18 cellular contexts compared by ENCODE assay signal in genomic region chr10:101182936-101183335, GRCh38. TPM values are rescaled to one million over a fixed set of nuclear protein-coding genes. Genes with fewer than 3 reads are reported as not detected.
DNase-seq lines count a peak whose midpoint lies in the region; ATAC-seq, FAIRE-seq and TF ChIP-seq lines count a peak whose summit lies in the region.
"Had no signal": no experiment of that assay in that cellular context is flagged by ENCODE, and none has a peak within 500 bp of the region (broad histone marks: within the 10 kb centered on the region; RNA-seq: fewer than 3 reads in every experiment).

No MANE protein-coding gene starts in this region.

- no peak overlapping the region for H2AFZ ChIP-seq in H1 (ENCODE audit: low read length)

- TF ChIP-seq CTCF in H1 (IDR thresholded peaks at IDR 0.05; ENCODE audit: control extremely low read depth in 1 of 3, insufficient read depth in 1 of 3, low read depth in 1 of 3, low read length in 3 of 3) = no peak

- H3K27ac Mint-ChIP-seq in stimulated activated effector memory CD8-positive, alpha-beta T cell treated with anti-CD3 and anti-CD28 coated beads, Interleukin-12 subunit alpha, Interleukin-12 subunit beta, amount 100 ng/mL, for 72 hours = no peak overlapping the region
- H3K27ac Mint-ChIP-seq: CD8-positive, alpha-beta memory T cell had no signal

- H3K4me1 ChIP-seq in H1 (replicated peaks in 1 of 4; ENCODE audit: control insufficient read depth in 3 of 4, insufficient read depth in 4 of 4, low read length in 3 of 4) = peaks cover 0 to 10% (median 9%) of the 10 kb centered on the region in 4 experiments; a peak in 6 of 7 replicates
- H3K4me1 ChIP-seq: BLaER1 had no signal

- TF ChIP-seq EP300 in H1 (IDR thresholded peaks at IDR 0.05; ENCODE audit: borderline replicate concordance in 1 of 2, low read depth in 2 of 2, low read length in 2 of 2) = no peak

- H3K9ac ChIP-seq in H1 (replicated peaks in 1 of 4; ENCODE audit: extremely low read depth in 1 of 4, low read depth in 3 of 4, low read length in 3 of 4) = no peak overlapping the region
- H3K9ac ChIP-seq: BLaER1 had no signal

- peak overlapping the region; percentile 21 to 57; a peak in 2 of 4 replicates for H3K4me2 ChIP-seq in H1 (ENCODE audit: insufficient read depth in 1 of 2, low read depth in 2 of 2, low read length in 2 of 2)
- H3K4me2 ChIP-seq: BLaER1 had no signal

- H3K36me3 Mint-ChIP-seq in stimulated activated effector memory CD8-positive, alpha-beta T cell treated with anti-CD3 and anti-CD28 coated beads, Interleukin-12 subunit alpha, Interleukin-12 subunit beta, amount 100 ng/mL, for 72 hours = no peaks in the 10 kb centered on the region
- H3K36me3 Mint-ChIP-seq: CD8-positive, alpha-beta memory T cell had no signal

- H2BK20ac ChIP-seq in H1 (ENCODE audit: low read length) = no peak overlapping the region

- H3K4ac ChIP-seq in H1 (replicated peaks; ENCODE audit: insufficient read length, low read depth, low read length) = no peak overlapping the region

- H2AK5ac ChIP-seq in H1 (ENCODE audit: low read depth, low read length) = 0 out of 2 replicates have a peak overlapping the region, but pooled peaks have one; percentile 77

- no peak overlapping the region; the same call in 1 of the 2 replicates for H3K18ac ChIP-seq in H1 (ENCODE audit: extremely low read depth, low read length)

- CTCF ChIA-PET in H1 (lab: Charles Lee; ENCODE audit: partially characterized antibody) = interaction anchor here (0.7 to 1.7 kb wide), 9 partner anchors 9 to 164 kb away, joined by 3 to 5 read pairs (median 3); no protein-coding TSS in a partner anchor

- no peak overlapping the region for H4K91ac ChIP-seq in H1 (replicated peaks; ENCODE audit: insufficient read length, low read length)

- no peaks in the 10 kb centered on the region for H3K79me1 ChIP-seq in H1 (ENCODE audit: low read depth, low read length)

- H3K4me3 ChIP-seq in H7 (ENCODE audit: insufficient read depth, low read depth, low read length) (no peak overlapping the region), H1 (ENCODE audit: extremely low read depth in 1 of 4, insufficient read depth in 2 of 4, low read depth in 3 of 4, low read length in 4 of 4) (no peak overlapping the region)
- H3K4me3 ChIP-seq: BLaER1 had no signal

- FAIRE-seq in H1 (lab: Jason Lieb, UNC) = peak; percentile 66
- FAIRE-seq: GM19239, HepG2, HTR-8/SVneo had no signal

- H4K20me1 ChIP-seq in H1 (replicated peaks in 1 of 2; ENCODE audit: control insufficient read depth in 1 of 2, insufficient read depth in 2 of 2, low read length in 2 of 2) = no peaks in the 10 kb centered on the region
- H4K20me1 ChIP-seq: BLaER1 had no signal

- H2BK12ac ChIP-seq in H1 (ENCODE audit: low read depth, low read length) = peak overlapping the region; percentile 75; the same call in 1 of the 2 replicates

- no peak overlapping the region for H3K14ac ChIP-seq in H1 (ENCODE audit: insufficient read length)

- H2BK120ac ChIP-seq in H1 (replicated peaks; ENCODE audit: low read depth, low read length) = no peak overlapping the region

- DNase-seq in NCI-H2107 treated with DMSO at 0.1 percent for 48 hours (lab: John Stamatoyannopoulos, UW; ENCODE audit: unreplicated experiment) = peak; percentile 32
- DNase-seq in NCI-H2107 (lab: John Stamatoyannopoulos, UW) = no peak
- DNase-seq in H7 = peak; percentile 70
- no peak for DNase-seq in H1 (ENCODE audit: low read depth in 1 of 2, low spot score in 2 of 2)
- no peak for DNase-seq in stimulated activated effector memory CD8-positive, alpha-beta T cell treated with anti-CD3 and anti-CD28 coated beads, Interleukin-12 subunit alpha, Interleukin-12 subunit beta, amount 100 ng/mL, for 72 hours (ENCODE audit: low spot score in 2 of 2)
- DNase-seq in amniotic stem cell (lab: John Stamatoyannopoulos, UW) = no peak
- no peak for DNase-seq in COLO668 (lab: John Stamatoyannopoulos, UW; ENCODE audit: unreplicated experiment)
- DNase-seq: 8988T; AML-193; CD8-positive, alpha-beta memory T cell; DMS53; GF-D8 had no signal

- no peak overlapping the region for H2BK5ac ChIP-seq in H1 (ENCODE audit: low read depth, low read length)

- H3K27me3 ChIP-seq in H7 (ENCODE audit: control insufficient read depth, insufficient read depth, low read length) = no peaks in the 10 kb centered on the region
- H3K27me3 ChIP-seq in H1 (replicated peaks in 1 of 4; ENCODE audit: control insufficient read depth in 3 of 4, extremely low read depth in 1 of 4, insufficient read depth in 3 of 4, low read length in 3 of 4) = no peaks in the 10 kb centered on the region
- H3K27me3 ChIP-seq: BLaER1 had no signal

- TF ChIP-seq RAD21 in H1 (IDR thresholded peaks at IDR 0.05 in 1 of 2, conservative IDR thresholded peaks at IDR 0.05 in 1 of 2; ENCODE audit: low read depth in 2 of 2, low read length in 2 of 2) = no peak

- no peak overlapping the region for H3K56ac ChIP-seq in H1 (replicated peaks; ENCODE audit: insufficient read length, low read depth, low read length)

- no peak overlapping the region for H4K8ac ChIP-seq in H1 (ENCODE audit: extremely low read depth, insufficient read depth, low read length)

- no peaks in the 10 kb centered on the region for H3K23me2 ChIP-seq in H1 (ENCODE audit: low read depth, low read length)

- H3K9me3 ChIP-seq in H1 (ENCODE audit: insufficient read depth in 2 of 2, low read depth in 1 of 2, low read length in 1 of 2) = no peaks in the 10 kb centered on the region
- H3K9me3 ChIP-seq: BLaER1 had no signal

- no peaks in the 10 kb centered on the region for H3K79me2 ChIP-seq in H1 (ENCODE audit: control insufficient read depth in 1 of 2, insufficient read depth in 2 of 2, low read length in 2 of 2)

- no peak overlapping the region; the same call in 1 of the 2 replicates for H2BK15ac ChIP-seq in H1 (ENCODE audit: low read length)

- no peak overlapping the region for H3K27ac ChIP-seq in H1 (ENCODE audit: low read depth, low read length)
- H3K27ac ChIP-seq: BLaER1 had no signal

- WGBS in H1 (ENCODE audit: extremely low coverage in 1 of 2, insufficient coverage in 1 of 2, insufficient read length in 1 of 2, insufficient replicate concordance in 2 of 2, low coverage in 1 of 2, low lambda C conversion rate in 2 of 2, missing lambda C conversion rate in 1 of 2), 2 experiments = 77% methylated on average over 2 of the region's 2 CpGs; no CpG with 5 or more reads in 1 of the 2 experiments

- H3K23ac ChIP-seq in H1 (ENCODE audit: insufficient read length) = no peak overlapping the region

- H3K4me1 Mint-ChIP-seq in stimulated activated effector memory CD8-positive, alpha-beta T cell treated with anti-CD3 and anti-CD28 coated beads, Interleukin-12 subunit alpha, Interleukin-12 subunit beta, amount 100 ng/mL, for 72 hours = no peaks in the 10 kb centered on the region
- H3K4me1 Mint-ChIP-seq: CD8-positive, alpha-beta memory T cell had no signal

- POLR2A ChIA-PET in H1 (lab: Charles Lee; ENCODE audit: partially characterized antibody) = no interaction called here

- H3K9me3 Mint-ChIP-seq in stimulated activated effector memory CD8-positive, alpha-beta T cell treated with anti-CD3 and anti-CD28 coated beads, Interleukin-12 subunit alpha, Interleukin-12 subunit beta, amount 100 ng/mL, for 72 hours = no peaks in the 10 kb centered on the region
- H3K9me3 Mint-ChIP-seq: CD8-positive, alpha-beta memory T cell had no signal

- no peak overlapping the region for H3K4me3 Mint-ChIP-seq in stimulated activated effector memory CD8-positive, alpha-beta T cell treated with anti-CD3 and anti-CD28 coated beads, Interleukin-12 subunit alpha, Interleukin-12 subunit beta, amount 100 ng/mL, for 72 hours
- H3K4me3 Mint-ChIP-seq: CD8-positive, alpha-beta memory T cell had no signal

- H4K5ac ChIP-seq in H1 (ENCODE audit: insufficient read length, low read depth, low read length) = no peak overlapping the region

- H3K36me3 ChIP-seq in H7 (replicated peaks; ENCODE audit: control insufficient read depth, insufficient read depth, low read length) (no peaks in the 10 kb centered on the region), H1 (ENCODE audit: control insufficient read depth in 2 of 4, insufficient read depth in 4 of 4, low read length in 3 of 4) (no peaks in the 10 kb centered on the region)
- H3K36me3 ChIP-seq: BLaER1 had no signal

- peak; percentile 19 for ATAC-seq in stimulated activated effector memory CD8-positive, alpha-beta T cell treated with anti-CD3 and anti-CD28 coated beads, Interleukin-12 subunit alpha, Interleukin-12 subunit beta, amount 100 ng/mL, for 72 hours
- ATAC-seq: HCT116, HepG2 had no signal

- TF ChIP-seq POLR2A in H1 (IDR thresholded peaks at IDR 0.05; ENCODE audit: control extremely low read depth in 1 of 2, low read depth in 2 of 2, low read length in 2 of 2) = no peak

TF ChIP-seq in H1, 55 proteins besides CTCF, POLR2A, EP300 and RAD21:
- 0 out of 2 replicates have a peak, but pooled peaks have one; percentile 57 for TF ChIP-seq POU5F1 (IDR thresholded peaks at IDR 0.05; ENCODE audit: low read depth, low read length)
- TF ChIP-seq SP2 (IDR thresholded peaks at IDR 0.05; ENCODE audit: low read length) = no peak
- 0 out of 2 replicates have a peak, but pooled peaks have one; percentile 8 for TF ChIP-seq YY1 (IDR thresholded peaks at IDR 0.05; ENCODE audit: low read depth, low read length)

RNA-seq across cellular contexts. Expression of gene LBX1, which starts 46.3 kb away (rescaled TPM):
- not detected in 2 replicates for total RNA-seq in H7 (2014; rRNA removed; shearing (Covaris generic))
- total RNA-seq in H1 (2021; fragmentation: NEBNext Ultra II Directional; extraction: Animal tissue kit (Norgen Biotek cat#: 25700)) = not detected in 2 replicates
- polyA plus RNA-seq in H1 (2011; rRNA removed) = not detected in 2 replicates
- not detected for polyA plus RNA-seq in H1 (2011; cell fraction: cytosol; rRNA removed)
- polyA plus RNA-seq in H1 (2011; cell fraction: nucleus; rRNA removed) = not detected
- not detected in 4 replicates for polyA plus RNA-seq in H1 (2012, experiment 1 of 2)
- not detected for polyA plus RNA-seq in H1 (2012, experiment 2 of 2)
- not detected for polyA plus RNA-seq in H1 (2013, experiment 1 of 2)
- polyA plus RNA-seq in H1 (2013, experiment 2 of 2) = not detected
- polyA minus RNA-seq in H1 (2011; rRNA and poly(A)+ RNA removed) = not detected in 2 replicates
- polyA minus RNA-seq in H1 (2011; cell fraction: cytosol; rRNA and poly(A)+ RNA removed) = not detected
- not detected for polyA minus RNA-seq in H1 (2011; cell fraction: nucleus; rRNA and poly(A)+ RNA removed)
- total RNA-seq: CD8-positive, alpha-beta memory T cell; H4; HepG2 had no signal
- polyA plus RNA-seq: CD8-positive, alpha-beta memory T cell; HepG2 had no signal

RNA-seq across cellular contexts. Expression of gene TLX1, which starts 51.8 kb away (rescaled TPM):
- total RNA-seq in H7 (2014; rRNA removed; shearing (Covaris generic)) = 0.11 TPM in 1 of 2 replicates, not detected in the other
- not detected in 2 replicates for total RNA-seq in H1 (2021; fragmentation: NEBNext Ultra II Directional; extraction: Animal tissue kit (Norgen Biotek cat#: 25700))
- polyA plus RNA-seq in H1 (2011; rRNA removed) = not detected in 2 replicates
- not detected for polyA plus RNA-seq in H1 (2011; cell fraction: cytosol; rRNA removed)
- polyA plus RNA-seq in H1 (2011; cell fraction: nucleus; rRNA removed) = not detected
- not detected in 4 replicates for polyA plus RNA-seq in H1 (2012, experiment 1 of 2)
- polyA plus RNA-seq in H1 (2012, experiment 2 of 2) = not detected
- not detected for polyA plus RNA-seq in H1 (2013, experiment 1 of 2)
- not detected for polyA plus RNA-seq in H1 (2013, experiment 2 of 2)
- polyA minus RNA-seq in H1 (2011; rRNA and poly(A)+ RNA removed) = not detected in 2 replicates
- not detected for polyA minus RNA-seq in H1 (2011; cell fraction: cytosol; rRNA and poly(A)+ RNA removed)
- polyA minus RNA-seq in H1 (2011; cell fraction: nucleus; rRNA and poly(A)+ RNA removed) = not detected
- total RNA-seq: CD8-positive, alpha-beta memory T cell; H4 had no signal
- polyA plus RNA-seq: CD8-positive, alpha-beta memory T cell had no signal

Comparison
In these comparisons a context has a peak if more than half of its experiments do, and no peak if none do; other contexts are left out.
1. DNase-seq: peak in NCI-H2107 treated with DMSO at 0.1 percent for 48 hours (single experiment) and H7 (single experiment); none in NCI-H2107 (single experiment), H1 (0 of 2), stimulated activated effector memory CD8-positive, alpha-beta T cell treated with anti-CD3 and anti-CD28 coated beads, Interleukin-12 subunit alpha, Interleukin-12 subunit beta, amount 100 ng/mL, for 72 hours (0 of 2), amniotic stem cell (single experiment) and COLO668 (single experiment).